6 cellular contexts compared by ENCODE assay signal in genomic region chr2:71570511-71570910, GRCh38.
"Had no signal": no experiment of that assay in that cellular context is flagged by ENCODE, and none has a peak within 500 bp of the region (broad histone marks: within the 10 kb centered on the region; RNA-seq: fewer than 3 reads in every experiment).

No MANE protein-coding gene starts in this region.

- FAIRE-seq: G401.6, GM12878, GM12892, GM19239 had no signal

- H3K4me3 ChIP-seq: GM12878 had no signal

- DNase-seq: GDM1, GF-D8 had no signal

- ATAC-seq: GM12878 had no signal
